Comparison of ENCODE assay signal across 1 cellular context in genomic region chr13:30465541-30466357, GRCh38.
A peak's percentile ranks its signal among the peaks of the same experiment; 100 is the strongest.
TF ChIP-seq lines count a peak whose summit lies in the region.

HMGB1 (minus strand) TSS chr13:30465936; CDS start chr13:30463680, 2,256 bp downstream.

TF ChIP-seq in SK-N-SH, 30 proteins besides CTCF, POLR2A, EP300 and RAD21 (continued from another document):
- TF ChIP-seq REST (IDR thresholded peaks at IDR 0.05; ENCODE audit: low read depth, low read length) (no peak), ELF1 (IDR thresholded peaks at IDR 0.05) (no peak), TEAD4 (IDR thresholded peaks at IDR 0.05; ENCODE audit: borderline replicate concordance, insufficient read depth) (no peak), POLR2AphosphoS5 (IDR thresholded peaks at IDR 0.05; ENCODE audit: low read depth, low read length) (peak; percentile 89)
